In the genomic region with DNA sequence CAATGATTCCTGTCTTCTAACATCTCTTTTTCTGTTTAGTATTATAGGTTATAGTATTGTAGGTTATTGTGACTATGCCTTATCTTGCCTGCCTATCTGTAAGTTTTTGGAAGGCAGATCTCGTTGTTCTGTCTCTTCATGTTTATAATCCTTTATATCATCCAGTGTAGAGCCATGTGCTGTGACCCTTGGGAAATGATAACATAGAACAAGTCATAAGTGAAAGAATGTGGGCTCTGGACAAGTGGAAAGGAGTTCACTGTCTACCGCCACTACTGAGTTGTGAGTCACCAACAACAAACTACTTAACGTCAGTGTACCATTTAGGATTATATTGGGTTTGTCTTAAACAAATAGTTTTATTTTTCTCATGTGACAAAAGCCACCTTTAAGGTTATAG, we compare ENCODE assay signal across 15 cellular contexts.
DNase-seq lines count a peak whose midpoint lies in the region; ATAC-seq, FAIRE-seq and TF ChIP-seq lines count a peak whose summit lies in the region.
"Had no signal": no experiment of that assay in that cellular context is flagged by ENCODE, and none has a peak within 500 bp of the region (broad histone marks: within the 10 kb centered on the region; RNA-seq: fewer than 3 reads in every experiment).

No MANE protein-coding gene starts in this region.

- H4K20me1 ChIP-seq in endothelial cell of umbilical vein (replicated peaks; ENCODE audit: control insufficient read depth, extremely low read depth, insufficient read depth, low read length) (no peaks in the 10 kb centered on the region), osteoblast (ENCODE audit: insufficient read depth, low read length) (no peaks in the 10 kb centered on the region)

- no peak for TF ChIP-seq POLR2A in endothelial cell of umbilical vein (IDR thresholded peaks at IDR 0.05; ENCODE audit: low read depth, low read length)

- FAIRE-seq in endothelial cell of umbilical vein (lab: Jason Lieb, UNC): peak; percentile 55

- no peak overlapping the region for H3K4me3 ChIP-seq in endothelial cell of umbilical vein (replicated peaks in 1 of 3; ENCODE audit: insufficient read depth in 1 of 3, low read depth in 1 of 3, low read length in 3 of 3)
- H3K4me3 ChIP-seq in osteoblast (ENCODE audit: insufficient read depth, low read length): no peak overlapping the region
- H3K4me3 ChIP-seq in BE2C (ENCODE audit: low read depth, low read length): no peak overlapping the region

- ATAC-seq in HG02678 (IDR thresholded peaks at IDR 0.05; ENCODE audit: unreplicated experiment): no peak
- ATAC-seq: Panc1 had no signal

- no peak for TF ChIP-seq CTCF in endothelial cell of umbilical vein (IDR thresholded peaks at IDR 0.05; ENCODE audit: extremely low read depth in 1 of 2, insufficient read depth in 1 of 2, low read depth in 1 of 2, low read length in 2 of 2)
- TF ChIP-seq CTCF in osteoblast (IDR thresholded peaks at IDR 0.05; ENCODE audit: extremely low read depth, low read depth, low read length): no peak
- no peak for TF ChIP-seq CTCF in BE2C (IDR thresholded peaks at IDR 0.05; ENCODE audit: low read depth, low read length)

- H2AFZ ChIP-seq in endothelial cell of umbilical vein (ENCODE audit: low read depth, low read length) (no peak overlapping the region), osteoblast (ENCODE audit: low read length) (no peak overlapping the region)

- no peaks in the 10 kb centered on the region for H3K27me3 ChIP-seq in endothelial cell of umbilical vein (ENCODE audit: control insufficient read depth in 2 of 2, insufficient read depth in 2 of 2, low read length in 2 of 2)
- no peaks in the 10 kb centered on the region for H3K27me3 ChIP-seq in osteoblast (ENCODE audit: insufficient read depth, low read length)
- no peaks in the 10 kb centered on the region for H3K27me3 ChIP-seq in BE2C

- peak overlapping the region; percentile 39 for H3K9ac ChIP-seq in endothelial cell of umbilical vein (replicated peaks; ENCODE audit: extremely low read depth, insufficient read depth, low read length)

- BruUV-seq in endothelial cell of umbilical vein (replicated peaks; lab: Mats Ljungman, UMichigan): no TSS peak

- H3K36me3 ChIP-seq in endothelial cell of umbilical vein (ENCODE audit: control insufficient read depth in 2 of 2, extremely low read depth in 1 of 2, insufficient read depth in 2 of 2, low read length in 2 of 2) (no peaks in the 10 kb centered on the region), osteoblast (ENCODE audit: insufficient read depth, low read length) (no peaks in the 10 kb centered on the region), BE2C (no peaks in the 10 kb centered on the region)

- H3K9me3 ChIP-seq in endothelial cell of umbilical vein (replicated peaks; ENCODE audit: control insufficient read depth, insufficient read depth, low read length) (no peaks in the 10 kb centered on the region), osteoblast (ENCODE audit: low read depth, low read length) (peaks cover 2% of the 10 kb centered on the region), BE2C (peaks cover 3% of the 10 kb centered on the region)

- CTCF ChIA-PET in endothelial cell of umbilical vein (lab: Charles Lee): interaction anchor here (1.6 kb wide), 1 partner anchor 10 kb away, joined by 6 read pairs; no protein-coding TSS in a partner anchor

- dilution Hi-C loops in endothelial cell of umbilical vein (cut with MboI; ENCODE audit: extremely low pct_ligation_motif_present, low sequenced_read_pairs): no loop called here

- DNase-seq in EH (ENCODE audit: low read depth): peak; percentile 91
- DNase-seq in NCI-H226: peak; percentile 33
- peak; percentile 71 for DNase-seq in endothelial cell of umbilical vein (ENCODE audit: low read depth, low spot score)
- peak; percentile 90 for DNase-seq in osteoblast (ENCODE audit: insufficient read length, low spot score, missing footprints)
- DNase-seq in NCI-H1092 (lab: John Stamatoyannopoulos, UW): no peak
- no peak for DNase-seq in stimulated activated CD4-positive, alpha-beta T cell treated with anti-CD3 and anti-CD28 coated beads, Interleukin-12 subunit alpha, Interleukin-12 subunit beta, amount 100 ng/mL, for 4 hours
- DNase-seq in BE2C: no peak
- DNase-seq: amniotic stem cell; CD4-positive, alpha-beta T cell; endodermal cell; GF-D8; NCI-H1694; NCI-H526 treated with DMSO at 0.1 percent for 48 hours had no signal

- H3K4me1 ChIP-seq in endothelial cell of umbilical vein (ENCODE audit: control insufficient read depth, extremely low read depth, insufficient read depth, low read length) (peaks cover 20% of the 10 kb centered on the region), osteoblast (ENCODE audit: insufficient read depth, low read length) (peaks cover 10% of the 10 kb centered on the region), BE2C (no peaks in the 10 kb centered on the region)

- H3K79me2 ChIP-seq in endothelial cell of umbilical vein (ENCODE audit: control insufficient read depth, insufficient read depth, low read length) (no peaks in the 10 kb centered on the region), osteoblast (ENCODE audit: insufficient read depth, low read length) (no peaks in the 10 kb centered on the region)

- intact Hi-C loops in endothelial cell of umbilical vein (cut with micrococcal nuclease): loop anchor here (1.0 kb wide), 2 partner anchors 9 to 12 kb away; no protein-coding TSS in a partner anchor

- H3K4me2 ChIP-seq in endothelial cell of umbilical vein (ENCODE audit: insufficient read depth, low read length) (peak overlapping the region; percentile 23), osteoblast (ENCODE audit: insufficient read depth, low read length) (peak overlapping the region; percentile 32)

- peak overlapping the region; percentile 62 for H3K27ac ChIP-seq in endothelial cell of umbilical vein (ENCODE audit: insufficient read depth, low read depth, low read length)
- peak overlapping the region; percentile 57 for H3K27ac ChIP-seq in osteoblast (ENCODE audit: low read depth, low read length)

- H3K9me1 ChIP-seq in endothelial cell of umbilical vein (replicated peaks; ENCODE audit: control insufficient read depth, extremely low read depth, insufficient read depth, low read length): no peaks in the 10 kb centered on the region

- POLR2A ChIA-PET in endothelial cell of umbilical vein (lab: Charles Lee): interaction anchor here (0.6 kb wide), 1 partner anchor 984 kb away, joined by 3 read pairs; no protein-coding TSS in a partner anchor

TF ChIP-seq in endothelial cell of umbilical vein, 7 proteins besides CTCF, POLR2A, EP300 and RAD21:
- TF ChIP-seq, protein P1, sequence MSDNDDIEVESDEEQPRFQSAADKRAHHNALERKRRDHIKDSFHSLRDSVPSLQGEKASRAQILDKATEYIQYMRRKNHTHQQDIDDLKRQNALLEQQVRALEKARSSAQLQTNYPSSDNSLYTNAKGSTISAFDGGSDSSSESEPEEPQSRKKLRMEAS (IDR thresholded peaks at IDR 0.05; ENCODE audit: insufficient read depth, insufficient read length): no peak
- TF ChIP-seq JUN (IDR thresholded peaks at IDR 0.05; ENCODE audit: borderline replicate concordance, insufficient read depth, insufficient read length, low read depth): peak; percentile 24
- TF ChIP-seq GATA2 (IDR thresholded peaks at IDR 0.05; ENCODE audit: insufficient read depth, insufficient read length, low read depth, low read length): peak; percentile 77
- no peak for TF ChIP-seq MYC (IDR thresholded peaks at IDR 0.05; ENCODE audit: low read depth, low read length)
- peak; percentile 62 for TF ChIP-seq FOS (IDR thresholded peaks at IDR 0.05; ENCODE audit: borderline replicate concordance, insufficient read depth, low read length)

Comparison
In these comparisons a context has a peak if more than half of its experiments do, and no peak if none do; other contexts are left out.
1. DNase-seq: peak in EH (single experiment), NCI-H226 (single experiment), endothelial cell of umbilical vein (single experiment) and osteoblast (single experiment); none in NCI-H1092 (single experiment), stimulated activated CD4-positive, alpha-beta T cell treated with anti-CD3 and anti-CD28 coated beads, Interleukin-12 subunit alpha, Interleukin-12 subunit beta, amount 100 ng/mL, for 4 hours (single experiment) and BE2C (single experiment).